8 cellular contexts compared by ENCODE assay signal in the genomic region with DNA sequence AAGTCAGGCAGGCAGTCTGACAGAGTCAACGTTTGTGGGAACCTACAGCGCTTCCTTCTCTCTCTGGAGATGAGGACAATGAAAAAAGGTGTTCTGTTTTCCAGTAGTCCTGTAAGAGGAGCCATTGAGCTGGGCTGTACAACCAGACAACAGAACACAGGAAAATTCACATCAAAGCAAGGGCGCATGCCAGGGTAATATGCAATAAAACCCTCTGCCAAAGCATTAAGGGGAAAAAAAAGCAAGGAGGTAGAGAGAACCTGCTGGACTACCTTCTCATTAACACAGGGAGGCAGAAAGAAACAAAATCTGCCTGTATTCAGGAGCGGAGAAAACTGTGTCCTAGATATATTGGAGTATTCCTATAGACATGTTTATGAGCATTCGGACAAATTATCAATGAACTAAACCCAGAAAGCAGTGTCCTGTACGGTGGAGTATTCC. TPM values are rescaled to one million over a fixed set of nuclear protein-coding genes. Genes with fewer than 3 reads are reported as not detected.
A peak's percentile ranks its signal among the peaks of the same experiment; 100 is the strongest.
DNase-seq lines count a peak whose midpoint lies in the region; ATAC-seq and TF ChIP-seq lines count a peak whose summit lies in the region.

No MANE protein-coding gene starts in this region.

- H3K4me3 ChIP-seq in HL-60 (replicated peaks; ENCODE audit: insufficient read depth, low read length): peak overlapping the region; percentile 97
- H3K4me3 ChIP-seq in adrenal gland: peak overlapping the region in 1 of 4 donors; percentile 99

- H3K27ac ChIP-seq in HL-60 (replicated peaks): peak overlapping the region; percentile 94
- peak overlapping the region in 3 of 5 donors; percentile 11 to 92 (median 58) for H3K27ac ChIP-seq in adrenal gland

- WGBS in adrenal gland, 4 donors: 8 to 12% (median 10%) methylated on average over 6 of the region's 6 CpGs

- no peaks in the 10 kb centered on the region for H3K27me3 ChIP-seq in HL-60 (ENCODE audit: insufficient read depth, poor library complexity, severe bottlenecking)
- no peaks in the 10 kb centered on the region for H3K27me3 ChIP-seq in adrenal gland

- TF ChIP-seq POLR2A in adrenal gland (IDR thresholded peaks at IDR 0.05): no peak

- H3K9me3 ChIP-seq in adrenal gland (replicated peaks in 1 of 3): no peaks in the 10 kb centered on the region

- no peaks in the 10 kb centered on the region for H3K36me3 ChIP-seq in adrenal gland (replicated peaks in 1 of 2)

- peak; percentile 30 for TF ChIP-seq CTCF in HL-60 (IDR thresholded peaks at IDR 0.05; ENCODE audit: insufficient read depth, low read length)
- peak; percentile 27 to 65 (median 56) for TF ChIP-seq CTCF in adrenal gland (IDR thresholded peaks at IDR 0.05)

- ATAC-seq in left ventricle myocardium superior: peak; percentile 51
- ATAC-seq in GM21526 (IDR thresholded peaks at IDR 0.05; ENCODE audit: low FRiP score, unreplicated experiment): no peak
- no peak for ATAC-seq in HG02885 (IDR thresholded peaks at IDR 0.05; ENCODE audit: poor library complexity, unreplicated experiment)

- peak; percentile 85 for DNase-seq in DMS 273 (lab: John Stamatoyannopoulos, UW; ENCODE audit: unreplicated experiment)
- DNase-seq in HL-60 (ENCODE audit: low read depth in 1 of 2, low spot score in 1 of 2): peak; percentile 80 to 89
- DNase-seq in NCI-H526 treated with DMSO at 0.1 percent for 48 hours (lab: John Stamatoyannopoulos, UW): peak; percentile 93
- peak; percentile 50 to 79 (median 67) for DNase-seq in adrenal gland
- no peak for DNase-seq in left ventricle myocardium superior
- peak; percentile 49 for DNase-seq in putamen (ENCODE audit: low spot score)

- intact Hi-C loops in adrenal gland (cut with DNase I) (no loop called here), left ventricle myocardium superior (cut with micrococcal nuclease) (loop anchor here (5.0 kb wide), 1 partner anchor 68 kb away; no protein-coding TSS in a partner anchor)

- H3K4me1 ChIP-seq in adrenal gland (replicated peaks in 1 of 2): peaks cover 0 to 27% of the 10 kb centered on the region in 2 donors

RNA-seq across cellular contexts. Expression of a gene that starts 1.3 kb away (rescaled TPM):
- 10 to 100 TPM; 16.7 to 30.0 (median 25.8) TPM for total RNA-seq in adrenal gland
- polyA plus RNA-seq in adrenal gland: 1 to 10 TPM; 6.7 to 7.5 (median 7.2) TPM
- total RNA-seq in left ventricle myocardium superior: 5.3 TPM
